In the genomic region with DNA sequence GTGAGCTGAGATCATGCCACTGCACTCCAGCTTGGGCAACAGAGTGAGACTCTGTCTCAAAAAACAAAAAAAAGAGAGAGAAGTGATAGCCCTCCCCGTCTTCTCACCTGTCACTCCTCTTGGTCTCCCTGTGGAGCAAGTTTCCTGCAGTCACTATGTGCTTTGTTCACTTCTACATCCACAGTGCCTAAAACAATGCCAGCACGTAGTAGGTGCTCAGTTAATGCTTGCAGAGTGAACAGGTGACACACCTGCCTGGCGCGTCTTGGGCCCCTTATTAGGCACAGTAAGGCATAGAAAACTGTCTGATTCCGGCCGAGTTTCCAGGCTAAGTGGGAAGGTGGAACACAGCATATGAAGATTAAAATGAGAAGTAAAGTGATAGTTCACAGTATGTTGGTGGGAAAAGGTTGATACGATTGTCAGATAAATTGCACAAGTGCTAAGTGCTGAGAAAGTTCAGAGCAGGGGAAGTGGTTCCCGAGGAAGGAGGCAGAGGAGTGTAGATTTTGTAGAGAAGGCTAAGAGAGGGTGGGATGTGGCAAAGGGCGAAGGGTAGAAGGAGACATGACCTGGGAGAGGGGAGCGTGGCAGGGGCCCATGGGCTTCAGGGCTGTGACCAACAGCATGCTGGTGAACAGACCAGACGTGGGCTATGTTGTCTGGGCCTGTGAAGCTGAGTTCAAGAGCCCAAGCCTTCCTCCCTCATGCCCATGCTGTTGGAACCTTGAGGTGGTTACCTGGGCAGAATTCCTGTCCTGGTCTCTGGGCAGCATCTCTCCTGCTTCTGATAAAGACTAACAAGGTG, we compare ENCODE assay signal across 13 cellular contexts. TPM values are rescaled to one million over a fixed set of nuclear protein-coding genes. Genes with fewer than 3 reads are reported as not detected.
DNase-seq lines count a peak whose midpoint lies in the region; ATAC-seq and TF ChIP-seq lines count a peak whose summit lies in the region.
"Had no signal": no experiment of that assay in that cellular context is flagged by ENCODE, and none has a peak within 500 bp of the region (broad histone marks: within the 10 kb centered on the region; RNA-seq: fewer than 3 reads in every experiment).

No MANE protein-coding gene starts in this region.

- H3K27ac Mint-ChIP-seq in CD8-positive, alpha-beta memory T cell = peak overlapping the region; percentile 3 to 94 (median 54)
- peak overlapping the region; percentile 67 for H3K27ac Mint-ChIP-seq in activated T-helper 1 cell treated with anti-CD3 and anti-CD28 coated beads, Interleukin-12 subunit alpha, Interleukin-12 subunit beta, Interleukin-2, Interleukin-4 antibody, amounts not matched to agents 30 ng/mL and 10 ng/mL and 1 ng/mL, durations not matched to agents 14 hours and 24 hours and 36 hours
- H3K27ac Mint-ChIP-seq in natural killer cell treated with Interleukin-12 subunit alpha and Interleukin-12 subunit beta and Interleukin-15 and Interleukin-18, amount 100 ng/mL, for 72 hours = peak overlapping the region; percentile 44 to 76
- no peak overlapping the region for H3K27ac Mint-ChIP-seq in osteocyte (ENCODE audit: unreplicated experiment)

- no peaks in the 10 kb centered on the region for H3K36me3 ChIP-seq in CD8-positive, alpha-beta memory T cell (ENCODE audit: insufficient read depth, low read length)
- 0 out of 2 replicates have a peak, but pooled peaks cover 2% of the 10 kb centered on the region for H3K36me3 ChIP-seq in KOPT-K1 (ENCODE audit: insufficient read depth, low read length)
- H3K36me3 ChIP-seq: thoracic aorta had no signal

- POLR2A ChIA-PET in CD8-positive, alpha-beta memory T cell (lab: Charles Lee) = no interaction called here

- peaks cover 2 to 3% (median 2%) of the 10 kb centered on the region in 5 donors for H3K9me3 Mint-ChIP-seq in CD8-positive, alpha-beta memory T cell
- H3K9me3 Mint-ChIP-seq in activated T-helper 1 cell treated with anti-CD3 and anti-CD28 coated beads, Interleukin-12 subunit alpha, Interleukin-12 subunit beta, Interleukin-2, Interleukin-4 antibody, amounts not matched to agents 30 ng/mL and 10 ng/mL and 1 ng/mL, durations not matched to agents 14 hours and 24 hours and 36 hours = peaks cover 2% of the 10 kb centered on the region
- H3K9me3 Mint-ChIP-seq in natural killer cell treated with Interleukin-12 subunit alpha and Interleukin-12 subunit beta and Interleukin-15 and Interleukin-18, amount 100 ng/mL, for 72 hours = no peaks in the 10 kb centered on the region
- H3K9me3 Mint-ChIP-seq in osteocyte (ENCODE audit: unreplicated experiment) = no peaks in the 10 kb centered on the region

- TF ChIP-seq CTCF in osteocyte (IDR thresholded peaks at IDR 0.05) = no peak

- CTCF ChIA-PET in CD8-positive, alpha-beta memory T cell (lab: Charles Lee) = no interaction called here

- H3K4me1 ChIP-seq in CD8-positive, alpha-beta memory T cell (ENCODE audit: insufficient read depth, low read length) = peaks cover 100% of the 10 kb centered on the region

- no peak for ATAC-seq in natural killer cell treated with Interleukin-12 subunit alpha and Interleukin-12 subunit beta and Interleukin-15 and Interleukin-18, amount 100 ng/mL, for 72 hours
- ATAC-seq: sciatic nerve had no signal

- peaks cover under 1 to 2% (median 2%) of the 10 kb centered on the region in 3 donors for H3K36me3 Mint-ChIP-seq in CD8-positive, alpha-beta memory T cell
- H3K36me3 Mint-ChIP-seq in activated T-helper 1 cell treated with anti-CD3 and anti-CD28 coated beads, Interleukin-12 subunit alpha, Interleukin-12 subunit beta, Interleukin-2, Interleukin-4 antibody, amounts not matched to agents 30 ng/mL and 10 ng/mL and 1 ng/mL, durations not matched to agents 14 hours and 24 hours and 36 hours (ENCODE audit: low read depth) = peaks cover 9% of the 10 kb centered on the region
- no peaks in the 10 kb centered on the region for H3K36me3 Mint-ChIP-seq in natural killer cell treated with Interleukin-12 subunit alpha and Interleukin-12 subunit beta and Interleukin-15 and Interleukin-18, amount 100 ng/mL, for 72 hours
- H3K36me3 Mint-ChIP-seq in osteocyte (ENCODE audit: unreplicated experiment) = no peaks in the 10 kb centered on the region

- no peaks in the 10 kb centered on the region for H3K9me3 ChIP-seq in CD8-positive, alpha-beta memory T cell (ENCODE audit: low read length)
- no peaks in the 10 kb centered on the region for H3K9me3 ChIP-seq in KOPT-K1 (ENCODE audit: insufficient read depth, low read length, poor library complexity, severe bottlenecking)
- H3K9me3 ChIP-seq: thoracic aorta had no signal

- no peaks in the 10 kb centered on the region for H3K27me3 Mint-ChIP-seq in CD8-positive, alpha-beta memory T cell
- H3K27me3 Mint-ChIP-seq in activated T-helper 1 cell treated with anti-CD3 and anti-CD28 coated beads, Interleukin-12 subunit alpha, Interleukin-12 subunit beta, Interleukin-2, Interleukin-4 antibody, amounts not matched to agents 30 ng/mL and 10 ng/mL and 1 ng/mL, durations not matched to agents 14 hours and 24 hours and 36 hours (ENCODE audit: insufficient read depth) = no peaks in the 10 kb centered on the region
- H3K27me3 Mint-ChIP-seq in natural killer cell treated with Interleukin-12 subunit alpha and Interleukin-12 subunit beta and Interleukin-15 and Interleukin-18, amount 100 ng/mL, for 72 hours = no peaks in the 10 kb centered on the region
- H3K27me3 Mint-ChIP-seq in osteocyte (ENCODE audit: unreplicated experiment) = no peaks in the 10 kb centered on the region

- H3K27ac ChIP-seq in CD8-positive, alpha-beta memory T cell (ENCODE audit: low read depth, low read length) = no peak overlapping the region
- H3K27ac ChIP-seq in KOPT-K1 (ENCODE audit: low read depth, low read length, poor library complexity, severe bottlenecking) = peak overlapping the region; percentile 99

- no peak overlapping the region for H3K4me3 ChIP-seq in CD8-positive, alpha-beta memory T cell (ENCODE audit: low read length)
- H3K4me3 ChIP-seq: thoracic aorta had no signal

- intact Hi-C loops in activated T-helper 1 cell treated with anti-CD3 and anti-CD28 coated beads, Interleukin-12 subunit alpha, Interleukin-12 subunit beta, Interleukin-2, Interleukin-4 antibody, amounts not matched to agents 30 ng/mL and 10 ng/mL and 1 ng/mL, durations not matched to agents 14 hours and 24 hours and 36 hours (cut with micrococcal nuclease) = no loop called here
- intact Hi-C loops in head of caudate nucleus (cut with DNase I) = no loop called here

- peaks cover 94 to 97% (median 96%) of the 10 kb centered on the region in 3 donors for H3K4me1 Mint-ChIP-seq in CD8-positive, alpha-beta memory T cell
- peaks cover 92% of the 10 kb centered on the region for H3K4me1 Mint-ChIP-seq in activated T-helper 1 cell treated with anti-CD3 and anti-CD28 coated beads, Interleukin-12 subunit alpha, Interleukin-12 subunit beta, Interleukin-2, Interleukin-4 antibody, amounts not matched to agents 30 ng/mL and 10 ng/mL and 1 ng/mL, durations not matched to agents 14 hours and 24 hours and 36 hours (ENCODE audit: low read depth)
- peaks cover 85 to 88% of the 10 kb centered on the region in 2 donors for H3K4me1 Mint-ChIP-seq in natural killer cell treated with Interleukin-12 subunit alpha and Interleukin-12 subunit beta and Interleukin-15 and Interleukin-18, amount 100 ng/mL, for 72 hours (ENCODE audit: low read depth in 2 of 2)
- peaks cover 91% of the 10 kb centered on the region for H3K4me1 Mint-ChIP-seq in osteocyte (ENCODE audit: unreplicated experiment)

- H3K4me3 Mint-ChIP-seq in CD8-positive, alpha-beta memory T cell = peak overlapping the region in 1 of 7 donors; percentile 7
- peak overlapping the region; percentile 6 for H3K4me3 Mint-ChIP-seq in activated T-helper 1 cell treated with anti-CD3 and anti-CD28 coated beads, Interleukin-12 subunit alpha, Interleukin-12 subunit beta, Interleukin-2, Interleukin-4 antibody, amounts not matched to agents 30 ng/mL and 10 ng/mL and 1 ng/mL, durations not matched to agents 14 hours and 24 hours and 36 hours
- H3K4me3 Mint-ChIP-seq in natural killer cell treated with Interleukin-12 subunit alpha and Interleukin-12 subunit beta and Interleukin-15 and Interleukin-18, amount 100 ng/mL, for 72 hours = peak overlapping the region; percentile 47
- no peak overlapping the region for H3K4me3 Mint-ChIP-seq in osteocyte (ENCODE audit: unreplicated experiment)

- DNase-seq in CD8-positive, alpha-beta memory T cell = no peak
- no peak for DNase-seq in activated T-helper 1 cell treated with anti-CD3 and anti-CD28 coated beads, Interleukin-12 subunit alpha, Interleukin-12 subunit beta, Interleukin-2, Interleukin-4 antibody, amounts not matched to agents 30 ng/mL and 10 ng/mL and 1 ng/mL, durations not matched to agents 14 hours and 24 hours and 36 hours (ENCODE audit: low spot score)
- DNase-seq in natural killer cell treated with Interleukin-12 subunit alpha and Interleukin-12 subunit beta and Interleukin-15 and Interleukin-18, amount 100 ng/mL, for 72 hours (ENCODE audit: low spot score) = peak; percentile 50
- DNase-seq in head of caudate nucleus (no peak), osteocyte (ENCODE audit: extremely low spot score, unreplicated experiment) (no peak), UCSD-AML1 (lab: John Stamatoyannopoulos, UW; ENCODE audit: unreplicated experiment) (no peak)
- DNase-seq: activated gamma-delta T cell, NCI-H1436, NCI-H526, SHP77 treated with DMSO at 0.1 percent for 48 hours had no signal

- no peaks in the 10 kb centered on the region for H3K27me3 ChIP-seq in CD8-positive, alpha-beta memory T cell (ENCODE audit: insufficient read depth, low read length, poor library complexity, severe bottlenecking)

RNA-seq across cellular contexts. Expression of a gene that starts 41.9 kb away (rescaled TPM):
- 10 to 100 TPM; 33.2 to 34.7 TPM for total RNA-seq in CD8-positive, alpha-beta memory T cell
- 18.4 TPM for polyA plus RNA-seq in CD8-positive, alpha-beta memory T cell
- 56.8 and 62.0 TPM in 2 replicates for total RNA-seq in activated T-helper 1 cell treated with anti-CD3 and anti-CD28 coated beads, Interleukin-12 subunit alpha, Interleukin-12 subunit beta, Interleukin-2, Interleukin-4 antibody, amounts not matched to agents 30 ng/mL and 10 ng/mL and 1 ng/mL, durations not matched to agents 14 hours and 24 hours and 36 hours
- 10 to 100 TPM; 55.4 to 65.8 TPM for total RNA-seq in natural killer cell treated with Interleukin-12 subunit alpha and Interleukin-12 subunit beta and Interleukin-15 and Interleukin-18, amount 100 ng/mL, for 72 hours
- total RNA-seq in osteocyte = 35.3 and 45.1 TPM in 2 replicates
